In the genomic region with DNA sequence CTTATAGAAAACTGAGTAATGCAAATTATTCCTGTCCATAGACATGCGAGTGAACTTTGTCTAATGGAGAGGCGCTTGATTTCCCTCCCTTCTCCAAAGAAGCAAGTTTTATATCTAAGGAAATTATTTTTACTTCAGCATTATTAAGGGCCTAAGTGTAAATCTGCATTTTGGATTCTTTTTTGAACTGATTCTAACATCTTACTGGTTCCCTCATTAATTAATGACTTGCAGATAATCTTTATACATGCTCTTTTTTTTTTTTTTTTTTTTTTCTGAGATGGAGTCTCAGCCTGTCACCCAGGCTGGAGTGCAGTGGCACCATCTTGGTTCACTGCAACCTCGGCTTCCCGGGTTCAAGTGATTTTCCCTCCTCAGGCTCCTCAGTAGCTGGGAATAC, we compare ENCODE assay signal across 31 cellular contexts.
"Had no signal": no experiment of that assay in that cellular context is flagged by ENCODE, and none has a peak within 500 bp of the region (broad histone marks: within the 10 kb centered on the region; RNA-seq: fewer than 3 reads in every experiment).

No MANE protein-coding gene starts in this region.

- H3K4me3 ChIP-seq: adrenal gland, ascending aorta, body of pancreas, breast epithelium, cardiac muscle cell had no signal

- H3K9me3 ChIP-seq: adrenal gland, ascending aorta, body of pancreas, breast epithelium had no signal

- H3K36me3 ChIP-seq: adrenal gland, ascending aorta, brain microvascular endothelial cell, breast epithelium, cardiac muscle cell had no signal

- DNase-seq: activated effector memory CD4-positive, alpha-beta T cell treated with anti-CD3 and anti-CD28 coated beads, Interleukin-2, amount 50 U/mL, for 16 hours; activated effector memory CD4-positive, alpha-beta T cell treated with Interleukin-2 at 50 U/mL for 16 hours; activated gamma-delta T cell; activated gamma-delta T cell treated with Interleukin-2 at 50 U/mL for 16 hours; activated naive CD4-positive, alpha-beta T cell; activated naive CD4-positive, alpha-beta T cell treated with anti-CD3 and anti-CD28 coated beads for 36 hours; activated naive CD4-positive, alpha-beta T cell treated with anti-CD3 and anti-CD28 coated beads, Interleukin-2, amount 10 ng/mL, durations not matched to agents 7 days and 5 days; activated naive CD4-positive, alpha-beta T cell treated with anti-CD3 and anti-CD28 coated beads, Interleukin-2, amount 50 U/mL, for 16 hours; activated naive CD4-positive, alpha-beta T cell treated with Interleukin-2 at 50 U/mL for 16 hours; activated naive CD8-positive, alpha-beta T cell treated with anti-CD3 and anti-CD28 coated beads for 36 hours; activated naive CD8-positive, alpha-beta T cell treated with anti-CD3 and anti-CD28 coated beads, Interleukin-2, amount 10 ng/mL, durations not matched to agents 7 days and 5 days; activated naive CD8-positive, alpha-beta T cell treated with anti-CD3 and anti-CD28 coated beads, Interleukin-2, amount 50 U/mL, for 24 hours; activated T-cell treated with anti-CD3 and anti-CD28 coated beads, Interleukin-2, amount 50 U/mL, for 24 hours; activated T-cell treated with anti-CD3 and anti-CD28 coated beads, Interleukin-2, amount 50 U/mL, for 4 hours; activated T-cell treated with anti-CD3 and anti-CD28 coated beads, Interleukin-2, amount 50 U/mL, for 48 hours; activated T-cell treated with anti-CD3 and anti-CD28 coated beads, Interleukin-2, amount 50 U/mL, for 72 hours; adrenal gland; amniotic stem cell; amygdala; anterior cingulate cortex; aorta; body of pancreas; brain microvascular endothelial cell; caudate nucleus; central memory CD4-positive, alpha-beta T cell; cerebellar nuclear complex had no signal

- H3K4me1 ChIP-seq: adrenal gland, ascending aorta, body of pancreas, breast epithelium had no signal

- H3K27ac ChIP-seq: adrenal gland, ascending aorta, body of pancreas, brain microvascular endothelial cell, breast epithelium, cardiac muscle cell had no signal

- FAIRE-seq: astrocyte, bronchial epithelial cell had no signal
